1 cellular context compared by ENCODE assay signal in genomic region chr20:48126227-48126740, GRCh38.
TF ChIP-seq lines count a peak whose summit lies in the region.

No MANE protein-coding gene starts in this region.

TF ChIP-seq in HepG2, 621 proteins besides CTCF, POLR2A, EP300 and RAD21 (continued from another document and continues in another):
- TF ChIP-seq ZNF609 (CRISPR knock-in tag; IDR thresholded peaks at IDR 0.05; ENCODE audit: borderline replicate concordance) (peak; percentile 75; the same call in 1 of the 2 replicates), JUNB (CRISPR knock-in tag; IDR thresholded peaks at IDR 0.05; ENCODE audit: borderline replicate concordance) (no peak), TEAD3 (CRISPR knock-in tag; optimal IDR thresholded peaks at IDR 0.05; ENCODE audit: borderline replicate concordance) (peak; percentile 52), KDM6A (CRISPR knock-in tag; IDR thresholded peaks at IDR 0.05; ENCODE audit: low read depth) (no peak; the same call in 1 of the 2 replicates), NCOA5 (CRISPR knock-in tag; IDR thresholded peaks at IDR 0.05) (no peak), ZFY (CRISPR knock-in tag; IDR thresholded peaks at IDR 0.05) (no peak; the same call in 1 of the 2 replicates), DR1 (CRISPR knock-in tag; IDR thresholded peaks at IDR 0.05) (no peak), TBP (CRISPR knock-in tag; IDR thresholded peaks at IDR 0.05) (no peak), HMGXB3 (CRISPR knock-in tag; IDR thresholded peaks at IDR 0.05; ENCODE audit: borderline replicate concordance) (no peak), ZNF296 (CRISPR knock-in tag; conservative IDR thresholded peaks at IDR 0.05) (no peak), ZNF496 (CRISPR knock-in tag; IDR thresholded peaks at IDR 0.05; ENCODE audit: insufficient replicate concordance) (no peak), SMAD9 (CRISPR knock-in tag; IDR thresholded peaks at IDR 0.05) (no peak), DNMT3B (CRISPR knock-in tag; conservative IDR thresholded peaks at IDR 0.05) (no peak), NFAT5 (CRISPR knock-in tag; IDR thresholded peaks at IDR 0.05) (no peak), ZFP41 (CRISPR knock-in tag; IDR thresholded peaks at IDR 0.05; ENCODE audit: borderline replicate concordance) (no peak), MBD4 (IDR thresholded peaks at IDR 0.05; ENCODE audit: borderline replicate concordance, low read length) (no peak), ZMYM2 (CRISPR knock-in tag; IDR thresholded peaks at IDR 0.05) (no peak; the same call in 1 of the 2 replicates), RARA (CRISPR knock-in tag; IDR thresholded peaks at IDR 0.05) (peak; percentile 77), NCOA1 (CRISPR knock-in tag; IDR thresholded peaks at IDR 0.05) (no peak), PLRG1 (conservative IDR thresholded peaks at IDR 0.05) (no peak), NFE2 (CRISPR knock-in tag; IDR thresholded peaks at IDR 0.05) (no peak), ZNF224 (CRISPR knock-in tag; IDR thresholded peaks at IDR 0.05) (no peak), ZNF251 (CRISPR knock-in tag; IDR thresholded peaks at IDR 0.05) (no peak), ZUFSP (CRISPR knock-in tag; IDR thresholded peaks at IDR 0.05; ENCODE audit: borderline replicate concordance) (no peak), ZIK1 (CRISPR knock-in tag; IDR thresholded peaks at IDR 0.05; ENCODE audit: borderline replicate concordance, low read depth) (no peak), AFF4 (CRISPR knock-in tag; IDR thresholded peaks at IDR 0.05) (no peak), KLF12 (CRISPR knock-in tag; IDR thresholded peaks at IDR 0.05; ENCODE audit: borderline replicate concordance) (0 out of 2 replicates have a peak, but pooled peaks have one; percentile 8)
- TF ChIP-seq, protein P1, sequence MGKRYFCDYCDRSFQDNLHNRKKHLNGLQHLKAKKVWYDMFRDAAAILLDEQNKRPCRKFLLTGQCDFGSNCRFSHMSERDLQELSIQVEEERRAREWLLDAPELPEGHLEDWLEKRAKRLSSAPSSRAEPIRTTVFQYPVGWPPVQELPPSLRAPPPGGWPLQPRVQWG (CRISPR knock-in tag; IDR thresholded peaks at IDR 0.05; ENCODE audit: borderline replicate concordance, low read depth): no peak
- TF ChIP-seq, protein P2, sequence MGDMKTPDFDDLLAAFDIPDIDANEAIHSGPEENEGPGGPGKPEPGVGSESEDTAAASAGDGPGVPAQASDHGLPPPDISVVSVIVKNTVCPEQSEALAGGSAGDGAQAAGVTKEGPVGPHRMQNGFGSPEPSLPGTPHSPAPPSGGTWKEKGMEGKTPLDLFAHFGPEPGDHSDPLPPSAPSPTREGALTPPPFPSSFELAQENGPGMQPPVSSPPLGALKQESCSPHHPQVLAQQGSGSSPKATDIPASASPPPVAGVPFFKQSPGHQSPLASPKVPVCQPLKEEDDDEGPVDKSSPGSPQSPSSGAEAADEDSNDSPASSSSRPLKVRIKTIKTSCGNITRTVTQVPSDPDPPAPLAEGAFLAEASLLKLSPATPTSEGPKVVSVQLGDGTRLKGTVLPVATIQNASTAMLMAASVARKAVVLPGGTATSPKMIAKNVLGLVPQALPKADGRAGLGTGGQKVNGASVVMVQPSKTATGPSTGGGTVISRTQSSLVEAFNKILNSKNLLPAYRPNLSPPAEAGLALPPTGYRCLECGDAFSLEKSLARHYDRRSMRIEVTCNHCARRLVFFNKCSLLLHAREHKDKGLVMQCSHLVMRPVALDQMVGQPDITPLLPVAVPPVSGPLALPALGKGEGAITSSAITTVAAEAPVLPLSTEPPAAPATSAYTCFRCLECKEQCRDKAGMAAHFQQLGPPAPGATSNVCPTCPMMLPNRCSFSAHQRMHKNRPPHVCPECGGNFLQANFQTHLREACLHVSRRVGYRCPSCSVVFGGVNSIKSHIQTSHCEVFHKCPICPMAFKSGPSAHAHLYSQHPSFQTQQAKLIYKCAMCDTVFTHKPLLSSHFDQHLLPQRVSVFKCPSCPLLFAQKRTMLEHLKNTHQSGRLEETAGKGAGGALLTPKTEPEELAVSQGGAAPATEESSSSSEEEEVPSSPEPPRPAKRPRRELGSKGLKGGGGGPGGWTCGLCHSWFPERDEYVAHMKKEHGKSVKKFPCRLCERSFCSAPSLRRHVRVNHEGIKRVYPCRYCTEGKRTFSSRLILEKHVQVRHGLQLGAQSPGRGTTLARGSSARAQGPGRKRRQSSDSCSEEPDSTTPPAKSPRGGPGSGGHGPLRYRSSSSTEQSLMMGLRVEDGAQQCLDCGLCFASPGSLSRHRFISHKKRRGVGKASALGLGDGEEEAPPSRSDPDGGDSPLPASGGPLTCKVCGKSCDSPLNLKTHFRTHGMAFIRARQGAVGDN (CRISPR knock-in tag; IDR thresholded peaks at IDR 0.05): peak; percentile 54
